In the genomic region with DNA sequence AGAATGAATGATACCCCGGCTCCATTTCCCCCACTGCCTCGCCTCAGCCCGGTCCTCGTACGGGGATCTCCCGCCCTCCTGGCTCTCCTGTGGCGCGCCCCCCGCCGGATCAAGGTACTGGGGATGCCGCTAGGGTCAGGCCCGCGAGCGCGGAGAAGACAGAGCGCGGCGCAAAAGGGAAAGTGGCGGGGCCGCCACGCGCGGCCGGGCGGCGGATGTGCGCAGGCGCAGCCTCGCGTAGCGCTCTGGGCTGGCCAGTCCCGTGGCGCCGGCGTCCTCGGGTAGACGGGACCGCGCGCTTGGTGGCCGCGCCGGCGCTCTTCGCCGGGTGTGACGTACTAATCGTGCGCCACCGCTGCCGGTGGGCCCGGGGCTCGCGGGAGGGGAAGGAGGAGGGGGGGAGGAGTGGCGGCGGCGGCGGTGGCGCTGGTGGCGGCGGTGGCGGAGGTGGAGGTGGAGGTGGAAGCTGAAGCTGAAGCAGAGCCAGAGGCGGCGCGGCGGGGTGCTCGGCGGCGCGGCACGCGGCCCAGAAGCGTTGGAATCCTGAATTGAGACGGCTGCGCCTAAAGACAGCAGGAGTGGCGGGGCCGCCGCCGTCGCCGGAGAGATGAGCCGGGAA, we compare ENCODE assay signal across 8 cellular contexts. TPM values are rescaled to one million over a fixed set of nuclear protein-coding genes. Genes with fewer than 3 reads are reported as not detected.
DNase-seq lines count a peak whose midpoint lies in the region; ATAC-seq and TF ChIP-seq lines count a peak whose summit lies in the region.

A gene (plus strand): TSS at position 331 of the 619 bp plus-strand sequence. CDS start 1,158 bp downstream, outside the sequence.

- H3K27ac ChIP-seq in effector memory CD4-positive, alpha-beta T cell (ENCODE audit: insufficient read depth, low read length, poor library complexity, severe bottlenecking) = peak within 1 kb of the TSS; percentile 97

- TF ChIP-seq POLR2A in GM19099 (IDR thresholded peaks at IDR 0.05; ENCODE audit: extremely low read depth, insufficient read length, low read depth) = peak; percentile 72

- peaks cover 30% of the 10 kb centered on the region for H3K36me3 ChIP-seq in effector memory CD4-positive, alpha-beta T cell (ENCODE audit: control insufficient read depth, insufficient read depth, low read length)

- CTCF ChIA-PET in activated CD8-positive, alpha-beta memory T cell treated with anti-CD3 and anti-CD28 coated beads for 36 hours (lab: Charles Lee) = interaction anchor here (0.6 to 3.1 kb wide), 35 partner anchors 9 to 526 kb away, joined by 3 to 36 read pairs (median 5); a partner anchor contains a TSS

- POLR2A ChIA-PET in activated CD8-positive, alpha-beta memory T cell treated with anti-CD3 and anti-CD28 coated beads for 36 hours (lab: Charles Lee) = interaction anchor here (0.6 to 1.9 kb wide), 8 partner anchors 14 to 296 kb away, joined by 3 to 10 read pairs (median 6); a partner anchor contains a TSS

- DNase-seq in AML-193 (lab: John Stamatoyannopoulos, UW) (peak; percentile 38 to 61), medulla oblongata (ENCODE audit: extremely low spot score) (peak; percentile 90)
- DNase-seq in NK-92 treated with Interleukin-12 subunit alpha and Interleukin-12 subunit beta, amount 100 ng/mL, for 24 hours (lab: John Stamatoyannopoulos, UW) = peak; percentile 66
- peak; percentile 87 to 91 (median 88) for DNase-seq in effector memory CD4-positive, alpha-beta T cell
- DNase-seq in stimulated activated CD4-positive, alpha-beta T cell treated with anti-CD3 and anti-CD28 coated beads, TNF-alpha, amount 100 ng/mL, for 4 hours (ENCODE audit: low read depth in 3 of 3) = peak; percentile 80 to 85 (median 82)

- H3K4me1 ChIP-seq in effector memory CD4-positive, alpha-beta T cell (ENCODE audit: control insufficient read depth, insufficient read depth, low read length, poor library complexity, severe bottlenecking) = peaks cover 19% of the 10 kb centered on the region

- no peaks in the 10 kb centered on the region for H3K9me3 ChIP-seq in effector memory CD4-positive, alpha-beta T cell (ENCODE audit: control insufficient read depth, low read length)

- peak; percentile 72 for ATAC-seq in HG03432 (IDR thresholded peaks at IDR 0.05; ENCODE audit: unreplicated experiment)

- H3K27me3 ChIP-seq in effector memory CD4-positive, alpha-beta T cell (replicated peaks; ENCODE audit: control insufficient read depth, insufficient read depth, low read length, poor library complexity, severe bottlenecking) = no peaks in the 10 kb centered on the region

- H3K4me3 ChIP-seq in effector memory CD4-positive, alpha-beta T cell (ENCODE audit: insufficient read depth, low read depth, low read length, poor library complexity, severe bottlenecking) = peak within 1 kb of the TSS; percentile 92

RNA-seq across cellular contexts. Expression of the gene that starts here (rescaled TPM):
- total RNA-seq in activated CD8-positive, alpha-beta memory T cell treated with anti-CD3 and anti-CD28 coated beads for 36 hours = 100 to 1,000 TPM; 112 to 116 TPM

Comparison
In these comparisons a context has a peak if more than half of its experiments do, and no peak if none do; other contexts are left out.
1. Peak in every context shown above with its lines: DNase-seq, ATAC-seq, H3K4me3 ChIP-seq and H3K27ac ChIP-seq.